In genomic region chr6:63785006-63785405, GRCh38 we compare ENCODE assay signal across 22 cellular contexts.
DNase-seq lines count a peak whose midpoint lies in the region; ATAC-seq, FAIRE-seq and TF ChIP-seq lines count a peak whose summit lies in the region.
"Had no signal": no experiment of that assay in that cellular context is flagged by ENCODE, and none has a peak within 500 bp of the region (broad histone marks: within the 10 kb centered on the region; RNA-seq: fewer than 3 reads in every experiment).

No MANE protein-coding gene starts in this region.

- BruUV-seq in GM12878 (replicated peaks; lab: Mats Ljungman, UMichigan), result no TSS peak

- CTCF ChIA-PET in GM12878 (lab: Yijun Ruan, JAX), result interaction anchor here (0.7 to 1.3 kb wide), 4 partner anchors 17 to 433 kb away, joined by 4 to 6 read pairs (median 4); no protein-coding TSS in a partner anchor

- peak; percentile 51 for ATAC-seq in GM19468 (IDR thresholded peaks at IDR 0.05; ENCODE audit: extremely low read depth, unreplicated experiment)
- peak; percentile 49 for ATAC-seq in HG03025 (IDR thresholded peaks at IDR 0.05; ENCODE audit: low FRiP score, unreplicated experiment)
- ATAC-seq in GM12878, result peak; percentile 68
- ATAC-seq: K562 had no signal

- no peak overlapping the region for H3K27ac ChIP-seq in GM12878 (ENCODE audit: control insufficient read depth, insufficient read depth)
- no peak overlapping the region for H3K27ac ChIP-seq in osteoblast (ENCODE audit: low read depth, low read length)
- no peak overlapping the region for H3K27ac ChIP-seq in esophagus muscularis mucosa (replicated peaks in 1 of 4)

- TF ChIP-seq RAD21 in GM12878 (IDR thresholded peaks at IDR 0.05; ENCODE audit: insufficient read depth, low read depth, low read length), result no peak

- SMC1A ChIA-PET in GM12878 (lab: Charles Lee; ENCODE audit: uncharacterized antibody, unreplicated experiment), result interaction anchor here (1.0 to 1.3 kb wide), 2 partner anchors 32 to 432 kb away, joined by 3 to 6 read pairs; no protein-coding TSS in a partner anchor

- RAD21 ChIA-PET in GM12878 (lab: Charles Lee; ENCODE audit: unreplicated experiment), result interaction anchor here (0.6 to 1.7 kb wide), 6 partner anchors 17 to 435 kb away, joined by 3 to 11 read pairs (median 4); no protein-coding TSS in a partner anchor

- H3K4me3 ChIP-seq in GM12878, result no peak overlapping the region
- no peak overlapping the region for H3K4me3 ChIP-seq in osteoblast (ENCODE audit: insufficient read depth, low read length)
- no peak overlapping the region for H3K4me3 ChIP-seq in esophagus muscularis mucosa
- H3K4me3 ChIP-seq: K562 had no signal

- H2AFZ ChIP-seq in GM12878 (ENCODE audit: control insufficient read depth, low read depth, low read length) (no peak overlapping the region), osteoblast (ENCODE audit: low read length) (no peak overlapping the region)

- H3K79me2 ChIP-seq in GM12878 (ENCODE audit: control insufficient read depth, insufficient read depth, low read length) (no peaks in the 10 kb centered on the region), osteoblast (ENCODE audit: insufficient read depth, low read length) (no peaks in the 10 kb centered on the region)

- no peak for TF ChIP-seq CTCF in GM12878 (IDR thresholded peaks at IDR 0.05 in 2 of 3, conservative IDR thresholded peaks at IDR 0.05 in 1 of 3; ENCODE audit: control insufficient read depth in 2 of 3, extremely low read depth in 1 of 3, insufficient read depth in 1 of 3, low read depth in 3 of 3, low read length in 3 of 3)
- TF ChIP-seq CTCF in osteoblast (IDR thresholded peaks at IDR 0.05; ENCODE audit: extremely low read depth, low read depth, low read length), result no peak
- no peak for TF ChIP-seq CTCF in esophagus muscularis mucosa (IDR thresholded peaks at IDR 0.05)

- peaks cover 8% of the 10 kb centered on the region for H3K4me1 ChIP-seq in GM12878 (ENCODE audit: control insufficient read depth, insufficient read depth, low read length)
- H3K4me1 ChIP-seq in osteoblast (ENCODE audit: insufficient read depth, low read length), result no peaks in the 10 kb centered on the region
- no peaks in the 10 kb centered on the region for H3K4me1 ChIP-seq in esophagus muscularis mucosa
- H3K4me1 ChIP-seq: BE2C had no signal

- intact Hi-C loops in GM12878 (cut with micrococcal nuclease; ENCODE audit: unreplicated experiment) (no loop called here), esophagus muscularis mucosa (cut with DNase I) (no loop called here)

- H3K4me2 ChIP-seq in GM12878 (ENCODE audit: control insufficient read depth, insufficient read depth), result no peak overlapping the region
- H3K4me2 ChIP-seq in osteoblast (ENCODE audit: insufficient read depth, low read length), result no peak overlapping the region
- H3K4me2 ChIP-seq: SK-N-SH had no signal

- DNase-seq in DMS53 (lab: John Stamatoyannopoulos, UW) (peak; percentile 7), GM12878 (ENCODE audit: low read depth, low spot score) (no peak), osteoblast (ENCODE audit: insufficient read length, low spot score, missing footprints) (no peak), NCI-H128 (lab: John Stamatoyannopoulos, UW; ENCODE audit: unreplicated experiment) (no peak), ecto neural progenitor cell (ENCODE audit: low spot score) (no peak), esophagus muscularis mucosa (ENCODE audit: extremely low spot score) (no peak)
- DNase-seq: BE2C; CD4-positive, alpha-beta memory T cell; DMS79; NCI-H1105; NCI-H187; NCI-H2107; NCI-H510A; NCI-H774; RPMI8226; SHP77 treated with DMSO at 0.1 percent for 48 hours; SK-N-SH had no signal

- H4K20me1 ChIP-seq in GM12878 (ENCODE audit: control insufficient read depth, insufficient read depth) (no peaks in the 10 kb centered on the region), osteoblast (ENCODE audit: insufficient read depth, low read length) (no peaks in the 10 kb centered on the region)

- H3K27me3 ChIP-seq in GM12878 (replicated peaks in 1 of 2; ENCODE audit: control insufficient read depth in 2 of 2, insufficient read depth in 2 of 2, low read length in 1 of 2) (no peaks in the 10 kb centered on the region), osteoblast (ENCODE audit: insufficient read depth, low read length) (no peaks in the 10 kb centered on the region), esophagus muscularis mucosa (peaks cover 0 to 4% (median 0%) of the 10 kb centered on the region in 4 donors)
- H3K27me3 ChIP-seq: BE2C had no signal

- no peaks in the 10 kb centered on the region for H3K36me3 ChIP-seq in GM12878 (ENCODE audit: control insufficient read depth in 2 of 2, insufficient read depth in 2 of 2, low read length in 1 of 2)
- H3K36me3 ChIP-seq in osteoblast (ENCODE audit: insufficient read depth, low read length), result no peaks in the 10 kb centered on the region
- no peaks in the 10 kb centered on the region for H3K36me3 ChIP-seq in esophagus muscularis mucosa
- H3K36me3 ChIP-seq: BE2C had no signal

- H3K9me3 ChIP-seq in GM12878 (replicated peaks; ENCODE audit: control insufficient read depth, insufficient read depth, low read length) (no peaks in the 10 kb centered on the region), osteoblast (ENCODE audit: low read depth, low read length) (no peaks in the 10 kb centered on the region), esophagus muscularis mucosa (peaks cover 0 to 4% (median 2%) of the 10 kb centered on the region in 4 donors)
- H3K9me3 ChIP-seq: BE2C, SK-N-SH had no signal

- no peak overlapping the region for H3K9ac ChIP-seq in GM12878 (ENCODE audit: control insufficient read depth, insufficient read depth, low read length)
- H3K9ac ChIP-seq: SK-N-SH had no signal

- POLR2A ChIA-PET in GM12878 (lab: Charles Lee), result no interaction called here

- no peak for TF ChIP-seq EP300 in GM12878 (IDR thresholded peaks at IDR 0.05; ENCODE audit: borderline replicate concordance in 1 of 2, control insufficient read depth in 1 of 2, low read depth in 2 of 2, low read length in 2 of 2)
- TF ChIP-seq EP300 in esophagus muscularis mucosa (IDR thresholded peaks at IDR 0.05), result no peak

- TF ChIP-seq POLR2A in GM12878 (IDR thresholded peaks at IDR 0.05; ENCODE audit: low read depth, low read length) (no peak), esophagus muscularis mucosa (IDR thresholded peaks at IDR 0.05; ENCODE audit: low read depth) (no peak)

- in situ Hi-C loops in GM12878 (cut with MboI), result loop anchor here (25.0 kb wide), 1 partner anchor 473 kb away; the partner anchor contains the start of gene LGSN

- FAIRE-seq in GM12878 (lab: Jason Lieb, UNC), result no peak
- FAIRE-seq: A204.1, H54, K562 had no signal

- 50% methylated on average over 1 of the region's 1 CpG for WGBS in GM12878 (ENCODE audit: insufficient coverage, insufficient replicate concordance, low lambda C conversion rate, missing lambda C conversion rate)
- 90% methylated on average over 1 of the region's 1 CpG for WGBS in esophagus muscularis mucosa

TF ChIP-seq in GM12878, 131 proteins besides CTCF, POLR2A, EP300 and RAD21:
- TF ChIP-seq ZNF24 (IDR thresholded peaks at IDR 0.05), result peak; percentile 59; the same call in 1 of the 2 replicates
- no peak for TF ChIP-seq SUPT20H (IDR thresholded peaks at IDR 0.05; ENCODE audit: borderline replicate concordance, control insufficient read depth, low read depth, low read length)
